Comparison of ENCODE assay signal across 28 cellular contexts in genomic region chr2:121049921-121050585, GRCh38.
DNase-seq lines count a peak whose midpoint lies in the region; ATAC-seq, FAIRE-seq and TF ChIP-seq lines count a peak whose summit lies in the region.
"Had no signal": no experiment of that assay in that cellular context is flagged by ENCODE, and none has a peak within 500 bp of the region (broad histone marks: within the 10 kb centered on the region; RNA-seq: fewer than 3 reads in every experiment).

No MANE protein-coding gene starts in this region.

- H3K36me3 Mint-ChIP-seq in chondrocyte (ENCODE audit: low read depth): peaks cover 3% of the 10 kb centered on the region
- H3K36me3 Mint-ChIP-seq: CD14-positive monocyte had no signal

- no peak overlapping the region for H3K4me3 ChIP-seq in HepG2 (replicated peaks in 1 of 3; ENCODE audit: insufficient read depth in 1 of 3, low read depth in 2 of 3, low read length in 3 of 3)
- no peak overlapping the region for H3K4me3 ChIP-seq in right lobe of liver
- no peak overlapping the region for H3K4me3 ChIP-seq in mesenchymal stem cell (ENCODE audit: insufficient read depth in 1 of 2, low read depth in 1 of 2, low read length in 2 of 2)
- H3K4me3 ChIP-seq: GM12878, SJCRH30 had no signal

- no peak for TF ChIP-seq RAD21 in HepG2 (CRISPR knock-in tag; IDR thresholded peaks at IDR 0.05)

- H3K79me1 ChIP-seq in mesenchymal stem cell (replicated peaks; ENCODE audit: low read length, poor library complexity, severe bottlenecking): no peaks in the 10 kb centered on the region

- in situ Hi-C loops in HepG2 (cut with HindIII; ENCODE audit: extremely low pct_ligation_motif_present, low pct_unique_long_range_greater_than_20kb): no loop called here

- H3K14ac ChIP-seq in mesenchymal stem cell (ENCODE audit: low read length in 2 of 2): no peak overlapping the region

- no peak overlapping the region for H3K23ac ChIP-seq in mesenchymal stem cell (ENCODE audit: low read length in 2 of 2)

- H2BK5ac ChIP-seq in mesenchymal stem cell (ENCODE audit: low read depth, low read length, poor library complexity, severe bottlenecking): no peak overlapping the region

- CTCF ChIA-PET in HepG2 (lab: Yijun Ruan, JAX; ENCODE audit: low intra/inter-chr PET ratio, low total read pairs): no interaction called here

- no peak overlapping the region for H2AK5ac ChIP-seq in mesenchymal stem cell (ENCODE audit: low read length, severe bottlenecking)

- no peaks in the 10 kb centered on the region for H3K4me1 Mint-ChIP-seq in chondrocyte (ENCODE audit: low read depth)
- H3K4me1 Mint-ChIP-seq: CD14-positive monocyte had no signal

- no peak for FAIRE-seq in HepG2 (lab: Jason Lieb, UNC)
- FAIRE-seq: G401.6, GM12878, H54 had no signal

- DNase-seq in HepG2 (ENCODE audit: low spot score) (no peak), right lobe of liver (no peak), chondrocyte (ENCODE audit: low spot score) (peak; percentile 28), posterior vena cava (ENCODE audit: low spot score) (peak; percentile 42), SK-N-DZ (ENCODE audit: low spot score) (no peak), mesenchymal stem cell (no peak), EL (no peak)
- DNase-seq in activated CD4-positive, alpha-beta T cell treated with anti-CD3 and anti-CD28 coated beads for 4 hours: no peak
- DNase-seq: 8988T; ACHN; BE2C; DMS153; Karpas-422; NCI-H1092 treated with DMSO at 0.1 percent for 48 hours; NCI-H1436; NCI-H187; NCI-H2081 treated with DMSO at 0.1 percent for 48 hours; NCI-H2171; NCI-H226; NCI-H524; NCI-H748 treated with DMSO at 0.1 percent for 48 hours; NK-92 treated with Interleukin-12 subunit alpha and Interleukin-12 subunit beta, amount 100 ng/mL, for 24 hours; PC-3 had no signal

- BruUV-seq in HepG2 (replicated peaks; lab: Mats Ljungman, UMichigan): no TSS peak

- no peak overlapping the region for H3K4ac ChIP-seq in mesenchymal stem cell (ENCODE audit: low read depth in 1 of 2, low read length in 2 of 2)

- H3K27ac ChIP-seq in HepG2 (ENCODE audit: extremely low read length, insufficient read depth, low read length) (no peak overlapping the region), right lobe of liver (no peak overlapping the region), mesenchymal stem cell (ENCODE audit: low read length, poor library complexity, severe bottlenecking) (no peak overlapping the region)
- H3K27ac ChIP-seq: SJCRH30 had no signal

- H3K18ac ChIP-seq in mesenchymal stem cell (ENCODE audit: low read depth in 1 of 2, low read length in 2 of 2): no peak overlapping the region

- H2BK15ac ChIP-seq in mesenchymal stem cell (ENCODE audit: low read depth, poor library complexity, severe bottlenecking): no peak overlapping the region

- H3K27me3 ChIP-seq in HepG2 (ENCODE audit: control insufficient read depth in 1 of 2, insufficient read depth in 2 of 2, low read length in 2 of 2) (peaks cover 10 to 39% of the 10 kb centered on the region in 2 experiments), right lobe of liver (no peaks in the 10 kb centered on the region), mesenchymal stem cell (ENCODE audit: control insufficient read depth in 1 of 2, insufficient read depth in 1 of 2, low read length in 2 of 2) (peaks cover 18 to 45% of the 10 kb centered on the region in 2 experiments)
- H3K27me3 ChIP-seq: BE2C, SJCRH30 had no signal

- TF ChIP-seq CTCF in HepG2 (CRISPR knock-in tag; IDR thresholded peaks at IDR 0.05) (no peak), right lobe of liver (IDR thresholded peaks at IDR 0.05) (no peak), chondrocyte (IDR thresholded peaks at IDR 0.05) (no peak)

- no peak overlapping the region for H3K9ac ChIP-seq in HepG2 (ENCODE audit: insufficient read depth, low read depth, low read length)
- H3K9ac ChIP-seq in mesenchymal stem cell (ENCODE audit: low read length): no peak overlapping the region

- no peak for TF ChIP-seq EP300 in HepG2 (IDR thresholded peaks at IDR 0.05; ENCODE audit: low read depth in 2 of 2, low read length in 2 of 2)
- TF ChIP-seq EP300 in HepG2 (CRISPR knock-in tag; IDR thresholded peaks at IDR 0.05; ENCODE audit: borderline replicate concordance): no peak

- no peaks in the 10 kb centered on the region; the same call in 1 of the 2 replicates for H4K20me1 ChIP-seq in HepG2 (ENCODE audit: insufficient read depth, low read length)

- H3K4me2 ChIP-seq in HepG2 (ENCODE audit: low read depth, low read length) (no peak overlapping the region), mesenchymal stem cell (ENCODE audit: low read length, poor library complexity, severe bottlenecking) (no peak overlapping the region)

- WGBS in HepG2 (ENCODE audit: low lambda C conversion rate): 2% methylated on average over 11 of the region's 11 CpGs
- 30% methylated on average over 10 of the region's 11 CpGs for WGBS in right lobe of liver (ENCODE audit: insufficient coverage, low coverage, low lambda C conversion rate, missing lambda C conversion rate)
- WGBS in mesenchymal stem cell: 64% methylated on average over 11 of the region's 11 CpGs

- H2AFZ ChIP-seq in HepG2 (ENCODE audit: low read length) (no peak overlapping the region), mesenchymal stem cell (ENCODE audit: low read depth, low read length) (no peak overlapping the region)

- H3K4me1 ChIP-seq in HepG2 (ENCODE audit: insufficient read depth, low read length) (no peaks in the 10 kb centered on the region), right lobe of liver (no peaks in the 10 kb centered on the region), mesenchymal stem cell (ENCODE audit: control insufficient read depth, insufficient read depth, low read depth, low read length) (peaks cover 2% of the 10 kb centered on the region)
- H3K4me1 ChIP-seq: BE2C had no signal

- no peak overlapping the region for H4K8ac ChIP-seq in mesenchymal stem cell (ENCODE audit: low read length)

- H2BK12ac ChIP-seq in mesenchymal stem cell (ENCODE audit: low read length in 2 of 2): no peak overlapping the region

- H3K36me3 ChIP-seq in HepG2 (replicated peaks in 1 of 2; ENCODE audit: control insufficient read depth in 1 of 2, insufficient read depth in 2 of 2, low read length in 2 of 2) (no peaks in the 10 kb centered on the region), right lobe of liver (no peaks in the 10 kb centered on the region), mesenchymal stem cell (ENCODE audit: control insufficient read depth in 1 of 2, insufficient read depth in 2 of 2, low read depth in 1 of 2, low read length in 2 of 2) (no peaks in the 10 kb centered on the region)
- H3K36me3 ChIP-seq: BE2C, SJCRH30 had no signal

- no peaks in the 10 kb centered on the region for H3K79me2 ChIP-seq in HepG2 (ENCODE audit: insufficient read depth, low read length)

- H3K4me3 Mint-ChIP-seq in chondrocyte (ENCODE audit: unreplicated experiment): no peak overlapping the region
- H3K4me3 Mint-ChIP-seq: CD14-positive monocyte had no signal

- no peak overlapping the region for H2BK120ac ChIP-seq in mesenchymal stem cell (ENCODE audit: low read depth, low read length)

- H4K91ac ChIP-seq in mesenchymal stem cell (ENCODE audit: low read length): no peak overlapping the region

- POLR2A ChIA-PET in HepG2 (lab: Yijun Ruan, JAX): no interaction called here

- no peak for TF ChIP-seq POLR2A in HepG2 (IDR thresholded peaks at IDR 0.05; ENCODE audit: insufficient read depth in 1 of 2, low read depth in 2 of 2, low read length in 2 of 2)
- no peak for TF ChIP-seq POLR2A in right lobe of liver (IDR thresholded peaks at IDR 0.05)

- no peak for ATAC-seq in HepG2
- ATAC-seq in right lobe of liver: no peak
- ATAC-seq: GM12878, PC-3 had no signal

- H3K9me3 Mint-ChIP-seq in chondrocyte (ENCODE audit: low read depth): peaks cover 6% of the 10 kb centered on the region

- H3K27me3 Mint-ChIP-seq in chondrocyte (ENCODE audit: low read depth): no peaks in the 10 kb centered on the region

- 0 out of 2 replicates have a peak, but pooled peaks cover 4% of the 10 kb centered on the region for H3K9me3 ChIP-seq in HepG2 (ENCODE audit: low read length)
- no peaks in the 10 kb centered on the region for H3K9me3 ChIP-seq in right lobe of liver
- H3K9me3 ChIP-seq in mesenchymal stem cell (ENCODE audit: control insufficient read depth, low read length): no peaks in the 10 kb centered on the region
- H3K9me3 ChIP-seq: BE2C had no signal

- intact Hi-C loops in HepG2 (cut with micrococcal nuclease; ENCODE audit: unreplicated experiment) (no loop called here), right lobe of liver (cut with DNase I) (no loop called here), posterior vena cava (cut with DNase I) (no loop called here)

- H3K27ac Mint-ChIP-seq in chondrocyte (ENCODE audit: unreplicated experiment): no peak overlapping the region
- H3K27ac Mint-ChIP-seq: CD14-positive monocyte had no signal

TF ChIP-seq in HepG2, 621 proteins besides CTCF, POLR2A, EP300 and RAD21:
- TF ChIP-seq THAP11 (CRISPR knock-in tag; IDR thresholded peaks at IDR 0.05): 0 out of 2 replicates have a peak, but pooled peaks have one; percentile 39
- no peak for TF ChIP-seq NR2F1 (CRISPR knock-in tag; IDR thresholded peaks at IDR 0.05)

Comparison
In these comparisons a context has a peak if more than half of its experiments do, and no peak if none do; other contexts are left out.
1. DNase-seq: peak in chondrocyte (single experiment) and posterior vena cava (single experiment); none in HepG2 (single experiment), right lobe of liver (0 of 3), SK-N-DZ (single experiment), mesenchymal stem cell (single experiment), activated CD4-positive, alpha-beta T cell treated with anti-CD3 and anti-CD28 coated beads for 4 hours (0 of 2) and EL (single experiment).